10 cellular contexts compared by ENCODE assay signal in the genomic region with DNA sequence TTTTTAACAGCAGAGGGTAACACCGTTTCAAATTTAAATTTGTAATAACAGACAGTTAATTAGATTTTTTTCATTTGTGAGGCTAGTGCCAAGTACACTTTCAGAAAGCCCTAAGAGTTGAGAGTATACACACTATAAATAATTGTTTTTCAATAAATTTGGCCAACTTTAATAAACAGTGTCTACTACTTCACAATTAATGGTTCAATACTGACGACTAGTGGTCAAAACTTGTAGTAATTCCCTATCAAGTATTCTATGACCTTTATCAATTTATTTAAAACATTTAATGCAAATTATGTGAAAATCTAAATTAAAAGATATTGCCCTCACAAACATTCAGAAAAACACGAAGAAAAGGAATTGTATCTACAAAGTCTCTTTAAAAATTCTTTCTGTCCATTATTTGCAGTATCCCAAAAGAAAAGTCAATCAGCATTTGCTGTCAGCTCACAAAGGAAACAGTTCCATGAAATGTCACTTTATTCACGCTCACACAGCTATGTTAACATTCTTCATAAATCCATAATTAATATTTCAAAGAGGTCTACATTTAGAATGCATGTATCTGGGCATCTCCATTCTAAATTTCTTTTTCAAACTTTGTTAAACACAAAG.
DNase-seq lines count a peak whose midpoint lies in the region; ATAC-seq and TF ChIP-seq lines count a peak whose summit lies in the region.
"Had no signal": no experiment of that assay in that cellular context is flagged by ENCODE, and none has a peak within 500 bp of the region (broad histone marks: within the 10 kb centered on the region; RNA-seq: fewer than 3 reads in every experiment).

No MANE protein-coding gene starts in this region.

- CTCF ChIA-PET in WTC11 (lab: Charles Lee): interaction anchor here (0.8 to 1.1 kb wide), 3 partner anchors 12 to 137 kb away, joined by 3 to 4 read pairs (median 3); no protein-coding TSS in a partner anchor

- no peaks in the 10 kb centered on the region for H3K36me3 Mint-ChIP-seq in WTC11
- H3K36me3 Mint-ChIP-seq: immature natural killer cell had no signal

- no peaks in the 10 kb centered on the region for H3K27me3 Mint-ChIP-seq in WTC11 (ENCODE audit: low read depth)

- H3K36me3 ChIP-seq in upper lobe of right lung: no peaks in the 10 kb centered on the region

- intact Hi-C loops in upper lobe of right lung (cut with DNase I): no loop called here

- H3K4me3 Mint-ChIP-seq in WTC11: no peak overlapping the region
- H3K4me3 Mint-ChIP-seq: immature natural killer cell had no signal

- no peak overlapping the region for H3K27ac ChIP-seq in upper lobe of right lung
- H3K27ac ChIP-seq: HL-60 had no signal

- no peak overlapping the region for H3K27ac Mint-ChIP-seq in WTC11
- H3K27ac Mint-ChIP-seq: immature natural killer cell had no signal

- no peaks in the 10 kb centered on the region for H3K27me3 ChIP-seq in upper lobe of right lung

- H3K9me3 Mint-ChIP-seq in WTC11: no peaks in the 10 kb centered on the region
- H3K9me3 Mint-ChIP-seq: immature natural killer cell had no signal

- H3K4me3 ChIP-seq in AG09309 (ENCODE audit: control insufficient read depth, low read depth, low read length): no peak overlapping the region
- no peak overlapping the region for H3K4me3 ChIP-seq in upper lobe of right lung

- H3K4me1 Mint-ChIP-seq in WTC11: no peaks in the 10 kb centered on the region
- H3K4me1 Mint-ChIP-seq: immature natural killer cell had no signal

- ATAC-seq in GM18502 (IDR thresholded peaks at IDR 0.05; ENCODE audit: poor library complexity, unreplicated experiment): peak; percentile 60
- ATAC-seq in WTC11: 0 out of 2 replicates have a peak, but pooled peaks have one; percentile 26
- no peak for ATAC-seq in upper lobe of right lung
- ATAC-seq in HG02588 (IDR thresholded peaks at IDR 0.05; ENCODE audit: unreplicated experiment): no peak

- peak; percentile 46 for TF ChIP-seq CTCF in AG09309 (IDR thresholded peaks at IDR 0.05; ENCODE audit: control insufficient read depth, insufficient read depth, low read depth, low read length, missing control alignments)
- peak; percentile 40 for TF ChIP-seq CTCF in WTC11 (IDR thresholded peaks at IDR 0.05)
- peak; percentile 64 for TF ChIP-seq CTCF in upper lobe of right lung (IDR thresholded peaks at IDR 0.05)

- POLR2A ChIA-PET in WTC11 (lab: Charles Lee): no interaction called here

- H3K9me3 ChIP-seq in upper lobe of right lung: no peaks in the 10 kb centered on the region

- no peaks in the 10 kb centered on the region for H3K4me1 ChIP-seq in upper lobe of right lung

- DNase-seq in AG09309 (ENCODE audit: low read depth) (peak; percentile 7), Kasumi-1 (lab: John Stamatoyannopoulos, UW) (peak; percentile 34 to 40), WTC11 (ENCODE audit: low spot score) (no peak), inferior parietal cortex (ENCODE audit: extremely low spot score) (peak; percentile 76), upper lobe of right lung (no peak), ureter (ENCODE audit: low spot score) (no peak)

TF ChIP-seq in WTC11, 78 proteins besides CTCF, POLR2A, EP300 and RAD21:
- TF ChIP-seq, protein P1, sequence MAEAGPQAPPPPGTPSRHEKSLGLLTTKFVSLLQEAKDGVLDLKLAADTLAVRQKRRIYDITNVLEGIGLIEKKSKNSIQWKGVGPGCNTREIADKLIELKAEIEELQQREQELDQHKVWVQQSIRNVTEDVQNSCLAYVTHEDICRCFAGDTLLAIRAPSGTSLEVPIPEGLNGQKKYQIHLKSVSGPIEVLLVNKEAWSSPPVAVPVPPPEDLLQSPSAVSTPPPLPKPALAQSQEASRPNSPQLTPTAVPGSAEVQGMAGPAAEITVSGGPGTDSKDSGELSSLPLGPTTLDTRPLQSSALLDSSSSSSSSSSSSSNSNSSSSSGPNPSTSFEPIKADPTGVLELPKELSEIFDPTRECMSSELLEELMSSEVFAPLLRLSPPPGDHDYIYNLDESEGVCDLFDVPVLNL (CRISPR knock-in tag; IDR thresholded peaks at IDR 0.05; ENCODE audit: borderline replicate concordance, low read depth): no peak
- TF ChIP-seq FOXJ3 (CRISPR knock-in tag; IDR thresholded peaks at IDR 0.05; ENCODE audit: borderline replicate concordance): no peak
- TF ChIP-seq TP53 (CRISPR knock-in tag; IDR thresholded peaks at IDR 0.05): no peak
- no peak for TF ChIP-seq RELA (CRISPR knock-in tag; IDR thresholded peaks at IDR 0.05; ENCODE audit: borderline replicate concordance)

Comparison
In these comparisons a context has a peak if more than half of its experiments do, and no peak if none do; other contexts are left out.
1. DNase-seq: peak in AG09309 (single experiment), Kasumi-1 (2 of 2) and inferior parietal cortex (single experiment); none in WTC11 (single experiment), upper lobe of right lung (single experiment) and ureter (single experiment).
2. ATAC-seq: peak in GM18502 (single experiment) and WTC11 (single experiment); none in upper lobe of right lung (single experiment) and HG02588 (single experiment).
3. Peak in every context shown above with its lines, with median percentiles within 50 percentile points of each other: CTCF ChIP-seq.